ENCODE assay signal across 1 cellular context in genomic region chr12:106942775-106943174, GRCh38.
TF ChIP-seq lines count a peak whose summit lies in the region.

No MANE protein-coding gene starts in this region.

TF ChIP-seq in K562, 482 proteins besides CTCF, POLR2A, EP300 and RAD21 (continued from another document and continues in another):
- TF ChIP-seq ZNF184 (CRISPR knock-in tag; IDR thresholded peaks at IDR 0.05) (no peak), ZFP1 (CRISPR knock-in tag; IDR thresholded peaks at IDR 0.05) (no peak), MIER1 (IDR thresholded peaks at IDR 0.05; ENCODE audit: low read depth) (no peak), KLF13 (tag; IDR thresholded peaks at IDR 0.05; ENCODE audit: borderline replicate concordance, low read depth) (no peak), POLR2AphosphoS5 (IDR thresholded peaks at IDR 0.05; ENCODE audit: control insufficient read depth, insufficient read depth, low read depth, low read length) (peak; percentile 61; the same call in 1 of the 2 replicates), FOXM1 (IDR thresholded peaks at IDR 0.05; ENCODE audit: low read depth) (peak; percentile 81), FOXM1 (CRISPR knock-in tag; IDR thresholded peaks at IDR 0.05; ENCODE audit: low read depth) (no peak), SOX6 (IDR thresholded peaks at IDR 0.05) (peak; percentile 85), NFIX (CRISPR knock-in tag; IDR thresholded peaks at IDR 0.05; ENCODE audit: low read depth) (no peak), HDAC1 (IDR thresholded peaks at IDR 0.05) (no peak; a peak in 1 of 4 replicates), ZSCAN32 (CRISPR knock-in tag; IDR thresholded peaks at IDR 0.05) (no peak), ZNF280A (IDR thresholded peaks at IDR 0.05; ENCODE audit: low read depth, partially characterized antibody) (no peak), HEY1 (CRISPR knock-in tag; IDR thresholded peaks at IDR 0.05; ENCODE audit: borderline replicate concordance) (no peak), CUX1 (CRISPR knock-in tag; IDR thresholded peaks at IDR 0.05) (no peak), ZNF197 (CRISPR knock-in tag; IDR thresholded peaks at IDR 0.05; ENCODE audit: low read depth) (no peak), TOE1 (IDR thresholded peaks at IDR 0.05; ENCODE audit: borderline replicate concordance) (no peak), TOE1 (CRISPR knock-in tag; IDR thresholded peaks at IDR 0.05; ENCODE audit: borderline replicate concordance, low read depth) (no peak), EP400 (IDR thresholded peaks at IDR 0.05) (no peak), ZNF830 (CRISPR knock-in tag; IDR thresholded peaks at IDR 0.05) (no peak), SMARCE1 (IDR thresholded peaks at IDR 0.05) (peak; percentile 72; the same call in 1 of the 2 replicates), MEIS2 (IDR thresholded peaks at IDR 0.05; ENCODE audit: partially characterized antibody) (no peak), SMAD4 (CRISPR knock-in tag; conservative IDR thresholded peaks at IDR 0.05) (peak; percentile 71; the same call in 1 of the 2 replicates), NEUROD1 (IDR thresholded peaks at IDR 0.05; ENCODE audit: borderline replicate concordance, low read depth, low read length, partially characterized antibody) (no peak), HNRNPH1 (optimal IDR thresholded peaks at IDR 0.05; ENCODE audit: low read depth, low read length) (no peak), ZNF354B (CRISPR knock-in tag; IDR thresholded peaks at IDR 0.05) (no peak), ELF4 (CRISPR knock-in tag; IDR thresholded peaks at IDR 0.05) (no peak), MNT (conservative IDR thresholded peaks at IDR 0.05) (peak in 1 of 2 experiments; percentile 43; a peak in 1 of 4 replicates), NR2C2 (CRISPR knock-in tag; IDR thresholded peaks at IDR 0.05) (no peak), NR2C2 (tag; IDR thresholded peaks at IDR 0.05) (no peak), NR3C1 (CRISPR knock-in tag; IDR thresholded peaks at IDR 0.05) (no peak), TAL1 (IDR thresholded peaks at IDR 0.05) (peak; percentile 92), ZNF165 (CRISPR knock-in tag; IDR thresholded peaks at IDR 0.05; ENCODE audit: borderline replicate concordance) (0 out of 2 replicates have a peak, but pooled peaks have one; percentile 27), HOXB6 (CRISPR knock-in tag; IDR thresholded peaks at IDR 0.05; ENCODE audit: borderline replicate concordance) (no peak), BRD9 (IDR thresholded peaks at IDR 0.05; ENCODE audit: low read depth, partially characterized antibody) (no peak), GTF2F1 (IDR thresholded peaks at IDR 0.05; ENCODE audit: low read depth, low read length) (no peak), TAF7 (tag; IDR thresholded peaks at IDR 0.05) (no peak), TAF1 (IDR thresholded peaks at IDR 0.05; ENCODE audit: control insufficient read depth, extremely low read depth, insufficient read depth, low read length, severe bottlenecking) (no peak), XRCC3 (IDR thresholded peaks at IDR 0.05) (no peak), PHB (CRISPR knock-in tag; IDR thresholded peaks at IDR 0.05) (no peak), ZBTB43 (CRISPR knock-in tag; IDR thresholded peaks at IDR 0.05) (no peak)
- TF ChIP-seq, protein P1, sequence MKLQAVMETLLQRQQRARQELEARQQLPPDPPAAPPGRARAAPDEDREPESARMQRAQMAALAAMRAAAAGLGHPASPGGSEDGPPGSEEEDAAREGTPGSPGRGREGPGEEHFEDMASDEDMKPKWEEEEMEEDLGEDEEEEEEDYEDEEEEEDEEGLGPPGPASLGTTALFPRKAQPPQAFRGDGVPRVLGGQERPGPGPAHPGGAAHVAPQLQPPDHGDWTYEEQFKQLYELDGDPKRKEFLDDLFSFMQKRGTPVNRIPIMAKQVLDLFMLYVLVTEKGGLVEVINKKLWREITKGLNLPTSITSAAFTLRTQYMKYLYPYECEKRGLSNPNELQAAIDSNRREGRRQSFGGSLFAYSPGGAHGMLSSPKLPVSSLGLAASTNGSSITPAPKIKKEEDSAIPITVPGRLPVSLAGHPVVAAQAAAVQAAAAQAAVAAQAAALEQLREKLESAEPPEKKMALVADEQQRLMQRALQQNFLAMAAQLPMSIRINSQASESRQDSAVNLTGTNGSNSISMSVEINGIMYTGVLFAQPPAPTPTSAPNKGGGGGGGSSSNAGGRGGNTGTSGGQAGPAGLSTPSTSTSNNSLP (IDR thresholded peaks at IDR 0.05; ENCODE audit: borderline replicate concordance, low read depth, low read length) = peak; percentile 80; the same call in 1 of the 2 replicates
- TF ChIP-seq, protein P2, sequence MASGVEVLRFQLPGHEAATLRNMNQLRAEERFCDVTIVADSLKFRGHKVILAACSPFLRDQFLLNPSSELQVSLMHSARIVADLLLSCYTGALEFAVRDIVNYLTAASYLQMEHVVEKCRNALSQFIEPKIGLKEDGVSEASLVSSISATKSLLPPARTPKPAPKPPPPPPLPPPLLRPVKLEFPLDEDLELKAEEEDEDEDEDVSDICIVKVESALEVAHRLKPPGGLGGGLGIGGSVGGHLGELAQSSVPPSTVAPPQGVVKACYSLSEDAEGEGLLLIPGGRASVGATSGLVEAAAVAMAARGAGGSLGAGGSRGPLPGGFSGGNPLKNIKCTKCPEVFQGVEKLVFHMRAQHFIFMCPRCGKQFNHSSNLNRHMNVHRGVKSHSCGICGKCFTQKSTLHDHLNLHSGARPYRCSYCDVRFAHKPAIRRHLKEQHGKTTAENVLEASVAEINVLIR (CRISPR knock-in tag; IDR thresholded peaks at IDR 0.05) = no peak
- TF ChIP-seq, protein P3, sequence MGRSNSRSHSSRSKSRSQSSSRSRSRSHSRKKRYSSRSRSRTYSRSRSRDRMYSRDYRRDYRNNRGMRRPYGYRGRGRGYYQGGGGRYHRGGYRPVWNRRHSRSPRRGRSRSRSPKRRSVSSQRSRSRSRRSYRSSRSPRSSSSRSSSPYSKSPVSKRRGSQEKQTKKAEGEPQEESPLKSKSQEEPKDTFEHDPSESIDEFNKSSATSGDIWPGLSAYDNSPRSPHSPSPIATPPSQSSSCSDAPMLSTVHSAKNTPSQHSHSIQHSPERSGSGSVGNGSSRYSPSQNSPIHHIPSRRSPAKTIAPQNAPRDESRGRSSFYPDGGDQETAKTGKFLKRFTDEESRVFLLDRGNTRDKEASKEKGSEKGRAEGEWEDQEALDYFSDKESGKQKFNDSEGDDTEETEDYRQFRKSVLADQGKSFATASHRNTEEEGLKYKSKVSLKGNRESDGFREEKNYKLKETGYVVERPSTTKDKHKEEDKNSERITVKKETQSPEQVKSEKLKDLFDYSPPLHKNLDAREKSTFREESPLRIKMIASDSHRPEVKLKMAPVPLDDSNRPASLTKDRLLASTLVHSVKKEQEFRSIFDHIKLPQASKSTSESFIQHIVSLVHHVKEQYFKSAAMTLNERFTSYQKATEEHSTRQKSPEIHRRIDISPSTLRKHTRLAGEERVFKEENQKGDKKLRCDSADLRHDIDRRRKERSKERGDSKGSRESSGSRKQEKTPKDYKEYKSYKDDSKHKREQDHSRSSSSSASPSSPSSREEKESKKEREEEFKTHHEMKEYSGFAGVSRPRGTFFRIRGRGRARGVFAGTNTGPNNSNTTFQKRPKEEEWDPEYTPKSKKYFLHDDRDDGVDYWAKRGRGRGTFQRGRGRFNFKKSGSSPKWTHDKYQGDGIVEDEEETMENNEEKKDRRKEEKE (IDR thresholded peaks at IDR 0.05; ENCODE audit: borderline replicate concordance in 1 of 2, control insufficient read depth in 1 of 2, low read depth in 2 of 2, low read length in 1 of 2) = no peak
- TF ChIP-seq, protein P4, sequence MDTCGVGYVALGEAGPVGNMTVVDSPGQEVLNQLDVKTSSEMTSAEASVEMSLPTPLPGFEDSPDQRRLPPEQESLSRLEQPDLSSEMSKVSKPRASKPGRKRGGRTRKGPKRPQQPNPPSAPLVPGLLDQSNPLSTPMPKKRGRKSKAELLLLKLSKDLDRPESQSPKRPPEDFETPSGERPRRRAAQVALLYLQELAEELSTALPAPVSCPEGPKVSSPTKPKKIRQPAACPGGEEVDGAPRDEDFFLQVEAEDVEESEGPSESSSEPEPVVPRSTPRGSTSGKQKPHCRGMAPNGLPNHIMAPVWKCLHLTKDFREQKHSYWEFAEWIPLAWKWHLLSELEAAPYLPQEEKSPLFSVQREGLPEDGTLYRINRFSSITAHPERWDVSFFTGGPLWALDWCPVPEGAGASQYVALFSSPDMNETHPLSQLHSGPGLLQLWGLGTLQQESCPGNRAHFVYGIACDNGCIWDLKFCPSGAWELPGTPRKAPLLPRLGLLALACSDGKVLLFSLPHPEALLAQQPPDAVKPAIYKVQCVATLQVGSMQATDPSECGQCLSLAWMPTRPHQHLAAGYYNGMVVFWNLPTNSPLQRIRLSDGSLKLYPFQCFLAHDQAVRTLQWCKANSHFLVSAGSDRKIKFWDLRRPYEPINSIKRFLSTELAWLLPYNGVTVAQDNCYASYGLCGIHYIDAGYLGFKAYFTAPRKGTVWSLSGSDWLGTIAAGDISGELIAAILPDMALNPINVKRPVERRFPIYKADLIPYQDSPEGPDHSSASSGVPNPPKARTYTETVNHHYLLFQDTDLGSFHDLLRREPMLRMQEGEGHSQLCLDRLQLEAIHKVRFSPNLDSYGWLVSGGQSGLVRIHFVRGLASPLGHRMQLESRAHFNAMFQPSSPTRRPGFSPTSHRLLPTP (IDR thresholded peaks at IDR 0.05; ENCODE audit: borderline replicate concordance, extremely low read depth, insufficient read length) = no peak
- TF ChIP-seq, protein P5, sequence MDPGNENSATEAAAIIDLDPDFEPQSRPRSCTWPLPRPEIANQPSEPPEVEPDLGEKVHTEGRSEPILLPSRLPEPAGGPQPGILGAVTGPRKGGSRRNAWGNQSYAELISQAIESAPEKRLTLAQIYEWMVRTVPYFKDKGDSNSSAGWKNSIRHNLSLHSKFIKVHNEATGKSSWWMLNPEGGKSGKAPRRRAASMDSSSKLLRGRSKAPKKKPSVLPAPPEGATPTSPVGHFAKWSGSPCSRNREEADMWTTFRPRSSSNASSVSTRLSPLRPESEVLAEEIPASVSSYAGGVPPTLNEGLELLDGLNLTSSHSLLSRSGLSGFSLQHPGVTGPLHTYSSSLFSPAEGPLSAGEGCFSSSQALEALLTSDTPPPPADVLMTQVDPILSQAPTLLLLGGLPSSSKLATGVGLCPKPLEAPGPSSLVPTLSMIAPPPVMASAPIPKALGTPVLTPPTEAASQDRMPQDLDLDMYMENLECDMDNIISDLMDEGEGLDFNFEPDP (CRISPR knock-in tag; IDR thresholded peaks at IDR 0.05) = no peak
